Comparison of ENCODE assay signal across 33 cellular contexts in genomic region chr5:91998774-91999173, GRCh38.
"Had no signal": no experiment of that assay in that cellular context is flagged by ENCODE, and none has a peak within 500 bp of the region (broad histone marks: within the 10 kb centered on the region; RNA-seq: fewer than 3 reads in every experiment).

No MANE protein-coding gene starts in this region.

- H2AFZ ChIP-seq: hepatocyte had no signal

- H3K4me1 ChIP-seq: adrenal gland, body of pancreas, colonic mucosa, esophagus muscularis mucosa, foreskin keratinocyte, gastroesophageal sphincter, heart right ventricle had no signal

- H3K36me3 ChIP-seq: adrenal gland, cardiac muscle cell, colonic mucosa, esophagus muscularis mucosa, gastroesophageal sphincter, heart right ventricle had no signal

- H3K9me3 Mint-ChIP-seq: activated B cell treated with CpG ODN at 0.5 μM for 24 hours; activated CD8-positive, alpha-beta T cell treated with anti-CD3 and anti-CD28 coated beads for 36 hours; activated T-cell treated with anti-CD3 and anti-CD28 coated beads, Interleukin-2, amount 50 U/mL, for 4 hours; activated T-helper 17 cell treated with anti-CD3 and anti-CD28 coated beads, Interleukin-2, amount 50 U/mL, for 72 hours; dendritic cell treated with granulocyte-macrophage colony-stimulating factor and Interleukin-4, amounts not matched to agents 40 ng/mL and 50 ng/mL, for 4 days; endodermal cell had no signal

- H3K4me3 Mint-ChIP-seq: activated B cell treated with CpG ODN at 0.5 μM for 24 hours; activated CD8-positive, alpha-beta T cell treated with anti-CD3 and anti-CD28 coated beads for 36 hours; activated naive CD8-positive, alpha-beta T cell; activated T-cell treated with anti-CD3 and anti-CD28 coated beads, Interleukin-2, amount 50 U/mL, for 4 hours; activated T-helper 17 cell treated with anti-CD3 and anti-CD28 coated beads, Interleukin-2, amount 50 U/mL, for 72 hours; dendritic cell treated with granulocyte-macrophage colony-stimulating factor and Interleukin-4, amounts not matched to agents 40 ng/mL and 50 ng/mL, for 4 days; endodermal cell had no signal

- H3K9me3 ChIP-seq: adrenal gland, body of pancreas, colonic mucosa, esophagus muscularis mucosa, gastroesophageal sphincter, heart right ventricle had no signal

- DNase-seq: activated B cell treated with CpG ODN at 0.5 μM for 24 hours; activated CD4-positive, alpha-beta T cell treated with anti-CD3 and anti-CD28 coated beads for 48 hours; activated CD4-positive, alpha-beta T cell treated with anti-CD3 and anti-CD28 coated beads, Interleukin-2, amount 50 U/mL, for 1 hour; activated CD4-positive, alpha-beta T cell treated with anti-CD3 and anti-CD28 coated beads, Interleukin-2, amount 50 U/mL, for 48 hours; activated CD8-positive, alpha-beta memory T cell treated with anti-CD3 and anti-CD28 coated beads for 24 hours; activated CD8-positive, alpha-beta T cell treated with anti-CD3 and anti-CD28 coated beads for 36 hours; activated effector memory CD4-positive, alpha-beta T cell treated with Interleukin-2 at 50 U/mL for 16 hours; activated gamma-delta T cell treated with Interleukin-2 at 50 U/mL for 16 hours; activated naive CD4-positive, alpha-beta T cell treated with anti-CD3 and anti-CD28 coated beads, Interleukin-2, amount 50 U/mL, for 16 hours; activated naive CD4-positive, alpha-beta T cell treated with Interleukin-2 at 50 U/mL for 16 hours; activated T-cell treated with anti-CD3 and anti-CD28 coated beads, Interleukin-2, amount 50 U/mL, for 4 hours; adrenal gland; amygdala; aorta; body of pancreas; central memory CD4-positive, alpha-beta T cell; cerebellar nuclear complex; colonic mucosa; dorsolateral prefrontal cortex; effector memory CD4-positive, alpha-beta T cell; endodermal cell; foreskin keratinocyte; heart right ventricle; T-helper 2 cell had no signal

- H3K27me3 ChIP-seq: adrenal gland, body of pancreas, cardiac muscle cell, colonic mucosa, dorsolateral prefrontal cortex, esophagus muscularis mucosa, foreskin keratinocyte, gastroesophageal sphincter, heart right ventricle, hepatocyte had no signal

- H3K4me3 ChIP-seq: adrenal gland, body of pancreas, cardiac muscle cell, colonic mucosa, dorsolateral prefrontal cortex, esophagus muscularis mucosa, gastroesophageal sphincter, heart right ventricle, hepatocyte had no signal

- H3K27ac Mint-ChIP-seq: activated B cell treated with CpG ODN at 0.5 μM for 24 hours; activated CD8-positive, alpha-beta T cell treated with anti-CD3 and anti-CD28 coated beads for 36 hours; activated naive CD8-positive, alpha-beta T cell; activated T-helper 17 cell treated with anti-CD3 and anti-CD28 coated beads, Interleukin-2, amount 50 U/mL, for 72 hours; dendritic cell treated with granulocyte-macrophage colony-stimulating factor and Interleukin-4, amounts not matched to agents 40 ng/mL and 50 ng/mL, for 4 days; endodermal cell had no signal

- H3K4me2 ChIP-seq: hepatocyte had no signal

- ATAC-seq: activated CD4-positive, CD25-positive, alpha-beta regulatory T cell treated with anti-CD3 and anti-CD28 coated beads, Interleukin-2, amount 50 U/mL, for 24 hours; activated CD8-positive, alpha-beta T cell treated with anti-CD3 and anti-CD28 coated beads for 36 hours; activated T-cell treated with anti-CD3 and anti-CD28 coated beads, Interleukin-2, amount 50 U/mL, for 4 hours; activated T-helper 17 cell treated with anti-CD3 and anti-CD28 coated beads, Interleukin-2, amount 50 U/mL, for 72 hours; body of pancreas; foreskin keratinocyte; gastroesophageal sphincter; heart right ventricle had no signal

- H3K27ac ChIP-seq: adrenal gland, body of pancreas, cardiac muscle cell, colonic mucosa, dorsolateral prefrontal cortex, esophagus muscularis mucosa, foreskin keratinocyte, gastroesophageal sphincter, heart right ventricle, hepatocyte, VCaP had no signal

- H3K79me2 ChIP-seq: hepatocyte had no signal

- H3K27me3 Mint-ChIP-seq: activated B cell treated with CpG ODN at 0.5 μM for 24 hours; activated CD8-positive, alpha-beta T cell treated with anti-CD3 and anti-CD28 coated beads for 36 hours; activated naive CD8-positive, alpha-beta T cell; activated T-helper 17 cell treated with anti-CD3 and anti-CD28 coated beads, Interleukin-2, amount 50 U/mL, for 72 hours; dendritic cell treated with granulocyte-macrophage colony-stimulating factor and Interleukin-4, amounts not matched to agents 40 ng/mL and 50 ng/mL, for 4 days had no signal

- H3K36me3 Mint-ChIP-seq: activated naive CD8-positive, alpha-beta T cell had no signal

- H3K4me1 Mint-ChIP-seq: activated B cell treated with CpG ODN at 0.5 μM for 24 hours; activated T-helper 17 cell treated with anti-CD3 and anti-CD28 coated beads, Interleukin-2, amount 50 U/mL, for 72 hours; endodermal cell had no signal
